In genomic region chr14:94036328-94037167, GRCh38 we compare ENCODE assay signal across 8 cellular contexts. TPM values are rescaled to one million over a fixed set of nuclear protein-coding genes. Genes with fewer than 3 reads are reported as not detected.
DNase-seq lines count a peak whose midpoint lies in the region; ATAC-seq and TF ChIP-seq lines count a peak whose summit lies in the region.

No MANE protein-coding gene starts in this region.

- H3K27ac Mint-ChIP-seq in nephron: no peak overlapping the region

- H3K9me3 Mint-ChIP-seq in nephron: no peaks in the 10 kb centered on the region

- H3K27me3 ChIP-seq in esophagus squamous epithelium (no peaks in the 10 kb centered on the region), stomach (no peaks in the 10 kb centered on the region)

- peaks cover 0 to 7% (median 0%) of the 10 kb centered on the region in 3 donors for H3K36me3 ChIP-seq in esophagus squamous epithelium
- peaks cover 0 to 6% (median 0%) of the 10 kb centered on the region in 4 donors for H3K36me3 ChIP-seq in stomach

- H3K27ac ChIP-seq in C4-2B: no peak overlapping the region
- no peak overlapping the region for H3K27ac ChIP-seq in esophagus squamous epithelium
- H3K27ac ChIP-seq in stomach: no peak overlapping the region

- H3K36me3 Mint-ChIP-seq in nephron (ENCODE audit: low read depth): peaks cover 3% of the 10 kb centered on the region

- H3K4me1 ChIP-seq in esophagus squamous epithelium: peaks cover 0 to under 1% (median 0%) of the 10 kb centered on the region in 3 donors
- H3K4me1 ChIP-seq in stomach: peaks cover 2 to 3% (median 2%) of the 10 kb centered on the region in 4 donors

- no peak for TF ChIP-seq POLR2A in esophagus squamous epithelium (IDR thresholded peaks at IDR 0.05)
- TF ChIP-seq POLR2A in stomach (IDR thresholded peaks at IDR 0.05): no peak

- DNase-seq in NOMO-1 treated with DMSO at 0.1 percent for 48 hours (lab: John Stamatoyannopoulos, UW; ENCODE audit: unreplicated experiment) (peak; percentile 43), activated T-cell treated with anti-CD3 and anti-CD28 coated beads for 24 hours (ENCODE audit: low read depth) (peak; percentile 66), esophagus squamous epithelium (lab: John Stamatoyannopoulos, UW) (no peak), stomach (peak; percentile 78)

- ATAC-seq in GM19025 (IDR thresholded peaks at IDR 0.05; ENCODE audit: low read depth, unreplicated experiment) (peak; percentile 80), HG03342 (IDR thresholded peaks at IDR 0.05; ENCODE audit: unreplicated experiment) (peak; percentile 97)

- WGBS in esophagus squamous epithelium, 2 donors: 19 to 30% methylated on average over 11 of the region's 12 CpGs
- 26 to 33% (median 27%) methylated on average over 12 of the region's 12 CpGs for WGBS in stomach, 5 donors

- no peaks in the 10 kb centered on the region for H3K9me3 ChIP-seq in esophagus squamous epithelium
- no peaks in the 10 kb centered on the region for H3K9me3 ChIP-seq in stomach

- no peak overlapping the region for H3K4me3 ChIP-seq in esophagus squamous epithelium
- no peak overlapping the region for H3K4me3 ChIP-seq in stomach

- TF ChIP-seq EP300 in stomach (IDR thresholded peaks at IDR 0.05): no peak

- no peak overlapping the region for H3K4me3 Mint-ChIP-seq in nephron

- peaks cover 4% of the 10 kb centered on the region for H3K27me3 Mint-ChIP-seq in nephron (ENCODE audit: low read depth)

- TF ChIP-seq CTCF in C4-2B (conservative IDR thresholded peaks at IDR 0.05): peak; percentile 91
- TF ChIP-seq CTCF in esophagus squamous epithelium (IDR thresholded peaks at IDR 0.05): peak; percentile 63 to 90 (median 84)
- TF ChIP-seq CTCF in nephron (IDR thresholded peaks at IDR 0.05; ENCODE audit: unreplicated experiment in 3 of 3): peak; percentile 67 to 74 (median 71)
- peak in 5 of 7 experiments; percentile 66 to 85 (median 81) for TF ChIP-seq CTCF in stomach (IDR thresholded peaks at IDR 0.05)

- H3K4me1 Mint-ChIP-seq in nephron: no peaks in the 10 kb centered on the region

- intact Hi-C loops in esophagus squamous epithelium (cut with DNase I): no loop called here
- intact Hi-C loops in stomach (cut with DNase I; ENCODE audit: low total_unique reads): no loop called here

RNA-seq across cellular contexts. Expression of gene OTUB2, which starts 10.4 kb away (rescaled TPM):
- total RNA-seq in esophagus squamous epithelium (10 to 100 TPM in 1 of 4 donors, 1 to 10 TPM in 3; 2.1 to 10.3 (median 7.4) TPM), stomach (1 to 10 TPM in 1 of 5 donors, under 1 TPM in 2, not detected in 2; 0.45 to 4.1 (median 0.92) TPM)
- polyA plus RNA-seq in stomach: under 1 TPM; 0.46 to 0.75 (median 0.50) TPM

RNA-seq across cellular contexts. Expression of gene CCDC197, which starts 39.4 kb away (rescaled TPM):
- total RNA-seq in esophagus squamous epithelium (not detected), stomach (not detected)
- polyA plus RNA-seq in stomach: not detected

RNA-seq across cellular contexts. Expression of gene DDX24, which starts 44.5 kb away (rescaled TPM):
- total RNA-seq in esophagus squamous epithelium (100 to 1,000 TPM in 1 of 4 donors, 10 to 100 TPM in 3; 63.9 to 114 (median 71.9) TPM), stomach (100 to 1,000 TPM in 2 of 5 donors, 10 to 100 TPM in 3; 39.1 to 236 (median 84.4) TPM)
- polyA plus RNA-seq in stomach: 10 to 100 TPM; 47.4 to 73.8 (median 61.2) TPM

RNA-seq across cellular contexts. Expression of gene IFI27L1, which starts 44.6 kb away (rescaled TPM):
- total RNA-seq in esophagus squamous epithelium (10 to 100 TPM in 1 of 4 donors, 1 to 10 TPM in 3; 1.9 to 12.5 (median 8.6) TPM), stomach (10 to 100 TPM in 2 of 5 donors, 1 to 10 TPM in 2, not detected in 1; 1.6 to 17.1 (median 9.3) TPM)
- polyA plus RNA-seq in stomach: 10 to 100 TPM in 2 of 3 donors, 1 to 10 TPM in 1; 9.9 to 33.7 (median 23.5) TPM
